8 cellular contexts compared by ENCODE assay signal in the genomic region with DNA sequence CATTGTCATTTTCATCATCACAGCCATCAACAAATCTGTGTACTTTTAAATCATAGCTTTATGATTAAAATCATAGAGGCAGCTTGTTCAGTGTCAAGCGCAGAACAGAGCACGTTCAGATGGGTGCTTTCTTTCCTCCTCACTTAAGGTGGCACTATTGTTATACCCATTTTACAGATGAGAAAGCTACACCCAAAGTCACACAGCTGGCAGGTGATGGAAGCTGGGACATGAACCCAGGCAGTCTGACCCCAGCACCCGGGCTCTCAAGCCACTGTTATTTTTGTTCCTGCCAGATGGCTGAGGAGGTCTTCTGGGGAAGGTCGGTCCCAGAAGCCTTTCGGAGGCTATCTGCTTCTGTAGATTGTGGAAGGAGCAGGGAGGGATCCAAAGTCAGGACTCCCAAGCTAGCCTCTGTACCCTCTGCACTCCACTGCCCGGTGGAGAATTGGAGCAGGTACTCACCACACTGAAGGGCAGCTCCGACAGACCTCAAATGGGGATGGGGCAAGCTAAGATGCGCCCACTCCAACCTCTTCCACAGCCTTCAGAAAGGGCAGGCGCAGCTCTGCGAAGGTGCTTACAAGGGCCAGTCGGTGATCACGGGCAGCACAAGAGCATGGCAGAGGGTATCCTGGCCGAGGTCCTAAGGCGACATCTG. TPM values are rescaled to one million over a fixed set of nuclear protein-coding genes. Genes with fewer than 3 reads are reported as not detected.
A peak's percentile ranks its signal among the peaks of the same experiment; 100 is the strongest.
DNase-seq lines count a peak whose midpoint lies in the region; FAIRE-seq lines count a peak whose summit lies in the region.

No MANE protein-coding gene starts in this region.

- no peaks in the 10 kb centered on the region for H3K27me3 Mint-ChIP-seq in activated CD4-positive, alpha-beta memory T cell treated with anti-CD3 and anti-CD28 coated beads for 36 hours

- CTCF ChIA-PET in activated CD4-positive, alpha-beta memory T cell treated with anti-CD3 and anti-CD28 coated beads for 36 hours (lab: Charles Lee), result interaction anchor here (0.6 to 4.5 kb wide), 20 partner anchors 10 to 359 kb away, joined by 3 to 51 read pairs (median 4); partner anchors contain the start of genes ANKRD2, MARVELD1 and ZFYVE27

- H3K4me3 ChIP-seq in rectal smooth muscle tissue (ENCODE audit: low read length), result peak overlapping the region; percentile 85

- H3K4me1 ChIP-seq in rectal smooth muscle tissue (ENCODE audit: control insufficient read depth, insufficient read depth, low read length), result peaks cover 23% of the 10 kb centered on the region

- FAIRE-seq in frontal cortex (lab: Jason Lieb, UNC), result no peak

- peak overlapping the region; percentile 83 for H3K9ac ChIP-seq in rectal smooth muscle tissue (ENCODE audit: low read length)

- H3K4me3 Mint-ChIP-seq in activated CD4-positive, alpha-beta memory T cell treated with anti-CD3 and anti-CD28 coated beads for 36 hours, result peak overlapping the region; percentile 77

- peaks cover 14% of the 10 kb centered on the region for H3K4me1 Mint-ChIP-seq in activated CD4-positive, alpha-beta memory T cell treated with anti-CD3 and anti-CD28 coated beads for 36 hours (ENCODE audit: low read depth)

- H3K27ac ChIP-seq in rectal smooth muscle tissue (ENCODE audit: low read depth, low read length), result peak overlapping the region; percentile 93

- POLR2A ChIA-PET in activated CD4-positive, alpha-beta memory T cell treated with anti-CD3 and anti-CD28 coated beads for 36 hours (lab: Charles Lee), result interaction anchor here (1.1 to 2.1 kb wide), 4 partner anchors 28 to 140 kb away, joined by 3 to 12 read pairs (median 7); partner anchors contain the start of genes PI4K2A and ZFYVE27

- H3K36me3 ChIP-seq in rectal smooth muscle tissue (ENCODE audit: control insufficient read depth, insufficient read depth, low read length), result no peaks in the 10 kb centered on the region

- H3K27me3 ChIP-seq in rectal smooth muscle tissue (ENCODE audit: control insufficient read depth, insufficient read depth, low read length), result no peaks in the 10 kb centered on the region

- no peaks in the 10 kb centered on the region for H3K9me3 Mint-ChIP-seq in activated CD4-positive, alpha-beta memory T cell treated with anti-CD3 and anti-CD28 coated beads for 36 hours

- no peaks in the 10 kb centered on the region for H3K36me3 Mint-ChIP-seq in activated CD4-positive, alpha-beta memory T cell treated with anti-CD3 and anti-CD28 coated beads for 36 hours

- H3K27ac Mint-ChIP-seq in activated CD4-positive, alpha-beta memory T cell treated with anti-CD3 and anti-CD28 coated beads for 36 hours, result no peak overlapping the region

- peak; percentile 10 for DNase-seq in stimulated activated CD4-positive, alpha-beta T cell treated with anti-CD3 and anti-CD28 coated beads, Interleukin-15, amount 100 ng/mL, for 24 hours
- DNase-seq in stimulated activated CD4-positive, alpha-beta T cell treated with anti-CD3 and anti-CD28 coated beads, Interleukin-4, amount 100 ng/mL, for 24 hours, result no peak
- DNase-seq in activated CD4-positive, alpha-beta memory T cell treated with anti-CD3 and anti-CD28 coated beads for 36 hours, result peak; percentile 31
- DNase-seq in cardiac septum (ENCODE audit: low spot score), result peak; percentile 57
- DNase-seq in frontal cortex (ENCODE audit: low spot score in 2 of 2), result no peak
- no peak for DNase-seq in anterior cingulate cortex (lab: John Stamatoyannopoulos, UW)
- DNase-seq in activated CD4-positive, CD25-positive, alpha-beta regulatory T cell treated with anti-CD3 and anti-CD28 coated beads, Interleukin-2, amount 50 U/mL, for 72 hours, result no peak

- intact Hi-C loops in activated CD4-positive, alpha-beta memory T cell treated with anti-CD3 and anti-CD28 coated beads for 36 hours (cut with micrococcal nuclease), result loop anchor here (5.0 kb wide), 1 partner anchor 166 kb away; no protein-coding TSS in a partner anchor
- intact Hi-C loops in cardiac septum (cut with DNase I), result loop anchor here (2.0 to 10.0 kb wide), 2 partner anchors 50 to 52 kb away; partner anchors contain the start of genes MORN4 and ZFYVE27

RNA-seq across cellular contexts. Expression of gene AVPI1, which starts 0.6 kb away (rescaled TPM):
- 1 to 10 TPM; 1.7 to 2.1 TPM for total RNA-seq in activated CD4-positive, alpha-beta memory T cell treated with anti-CD3 and anti-CD28 coated beads for 36 hours
- total RNA-seq in cardiac septum (6.3 TPM), frontal cortex (2.4 TPM)

RNA-seq across cellular contexts. Expression of gene MARVELD1, which starts 27.1 kb away (rescaled TPM):
- 1 to 10 TPM; 2.9 to 4.0 TPM for total RNA-seq in activated CD4-positive, alpha-beta memory T cell treated with anti-CD3 and anti-CD28 coated beads for 36 hours
- total RNA-seq in cardiac septum (8.6 TPM), frontal cortex (6.1 TPM)

RNA-seq across cellular contexts. Expression of gene PI4K2A, which starts 46.0 kb away (rescaled TPM):
- total RNA-seq in activated CD4-positive, alpha-beta memory T cell treated with anti-CD3 and anti-CD28 coated beads for 36 hours, result 10 to 100 TPM; 13.1 to 13.2 TPM
- 18.0 TPM for total RNA-seq in cardiac septum
- 11.0 TPM for total RNA-seq in frontal cortex

RNA-seq across cellular contexts. Expression of gene ZFYVE27, which starts 50.5 kb away (rescaled TPM):
- total RNA-seq in activated CD4-positive, alpha-beta memory T cell treated with anti-CD3 and anti-CD28 coated beads for 36 hours, result 10 to 100 TPM; 20.9 to 22.8 TPM
- total RNA-seq in cardiac septum (19.8 TPM), frontal cortex (45.2 TPM)

RNA-seq across cellular contexts. Expression of gene MORN4, which starts 53.1 kb away (rescaled TPM):
- 1 to 10 TPM; 5.3 to 6.5 TPM for total RNA-seq in activated CD4-positive, alpha-beta memory T cell treated with anti-CD3 and anti-CD28 coated beads for 36 hours
- total RNA-seq in cardiac septum (17.7 TPM), frontal cortex (35.5 TPM)

Comparison
In these comparisons a context has a peak if more than half of its experiments do, and no peak if none do; other contexts are left out.
1. DNase-seq: peak in stimulated activated CD4-positive, alpha-beta T cell treated with anti-CD3 and anti-CD28 coated beads, Interleukin-15, amount 100 ng/mL, for 24 hours (single experiment), activated CD4-positive, alpha-beta memory T cell treated with anti-CD3 and anti-CD28 coated beads for 36 hours (single experiment) and cardiac septum (single experiment); none in stimulated activated CD4-positive, alpha-beta T cell treated with anti-CD3 and anti-CD28 coated beads, Interleukin-4, amount 100 ng/mL, for 24 hours (single experiment), frontal cortex (0 of 2), anterior cingulate cortex (0 of 58) and activated CD4-positive, CD25-positive, alpha-beta regulatory T cell treated with anti-CD3 and anti-CD28 coated beads, Interleukin-2, amount 50 U/mL, for 72 hours (single experiment).